Comparison of ENCODE assay signal across 9 cellular contexts in the genomic region with DNA sequence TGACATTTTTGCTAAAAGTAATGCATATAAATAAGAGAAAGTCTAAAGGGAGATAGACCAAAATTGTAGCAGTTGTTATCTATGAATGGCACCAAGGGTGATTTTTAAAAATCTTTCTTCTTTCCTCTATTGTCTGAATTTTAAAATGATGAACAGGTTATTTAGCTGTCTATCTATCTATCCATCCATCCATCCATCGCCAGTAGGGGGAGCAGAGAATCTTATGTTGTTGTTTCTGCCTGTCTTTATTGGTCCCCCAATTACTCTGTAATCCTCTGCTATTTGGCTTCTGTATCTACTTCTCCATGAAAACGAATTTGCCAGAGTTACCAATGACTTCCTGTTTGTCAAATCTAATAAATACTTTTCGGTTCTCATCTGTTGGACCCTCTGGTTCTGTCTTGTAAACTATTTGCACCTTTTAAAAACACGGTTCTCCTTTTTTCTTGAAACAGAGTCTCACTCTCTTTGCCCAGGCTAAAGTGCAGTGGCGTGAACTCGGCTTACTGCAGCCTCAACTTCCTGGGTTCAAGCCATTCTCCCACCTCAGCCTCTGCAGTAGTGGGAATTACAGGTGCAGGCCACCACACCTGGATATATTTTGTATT.
DNase-seq lines count a peak whose midpoint lies in the region; TF ChIP-seq lines count a peak whose summit lies in the region.
"Had no signal": no experiment of that assay in that cellular context is flagged by ENCODE, and none has a peak within 500 bp of the region (broad histone marks: within the 10 kb centered on the region; RNA-seq: fewer than 3 reads in every experiment).

No MANE protein-coding gene starts in this region.

- TF ChIP-seq POLR2A in tibial nerve (IDR thresholded peaks at IDR 0.05): no peak

- peaks cover 10% of the 10 kb centered on the region for H3K27me3 Mint-ChIP-seq in activated CD4-positive, alpha-beta T cell treated with anti-CD3 and anti-CD28 coated beads, Interleukin-2, amount 10 ng/mL, durations not matched to agents 7 days and 5 days

- H3K36me3 Mint-ChIP-seq in activated CD4-positive, alpha-beta T cell treated with anti-CD3 and anti-CD28 coated beads, Interleukin-2, amount 10 ng/mL, durations not matched to agents 7 days and 5 days (ENCODE audit: low read depth): no peaks in the 10 kb centered on the region

- CTCF ChIA-PET in activated CD4-positive, alpha-beta T cell treated with anti-CD3 and anti-CD28 coated beads, Interleukin-2, amount 10 ng/mL, durations not matched to agents 7 days and 5 days (lab: Charles Lee): no interaction called here

- H3K4me1 Mint-ChIP-seq in activated CD4-positive, alpha-beta T cell treated with anti-CD3 and anti-CD28 coated beads, Interleukin-2, amount 10 ng/mL, durations not matched to agents 7 days and 5 days: no peaks in the 10 kb centered on the region

- no peaks in the 10 kb centered on the region for H3K4me1 ChIP-seq in HAP-1
- no peaks in the 10 kb centered on the region for H3K4me1 ChIP-seq in right atrium auricular region
- H3K4me1 ChIP-seq in tibial nerve: no peaks in the 10 kb centered on the region

- in situ Hi-C loops in HAP-1 (cut with MboI; ENCODE audit: low sequenced_read_pairs): no loop called here

- H3K27ac Mint-ChIP-seq in activated CD4-positive, alpha-beta T cell treated with anti-CD3 and anti-CD28 coated beads, Interleukin-2, amount 10 ng/mL, durations not matched to agents 7 days and 5 days: no peak overlapping the region

- no peak for TF ChIP-seq EP300 in tibial nerve (IDR thresholded peaks at IDR 0.05)

- no peak overlapping the region for H3K27ac ChIP-seq in right atrium auricular region
- H3K27ac ChIP-seq in tibial nerve: no peak overlapping the region
- H3K27ac ChIP-seq: BLaER1 treated with 17β-estradiol and CSF1 and Interleukin-3, amounts not matched to agents 10 nM and 100 nM had no signal

- H3K9me3 ChIP-seq in HAP-1: no peaks in the 10 kb centered on the region
- no peaks in the 10 kb centered on the region for H3K9me3 ChIP-seq in right atrium auricular region
- no peaks in the 10 kb centered on the region for H3K9me3 ChIP-seq in tibial nerve
- H3K9me3 ChIP-seq: BLaER1 treated with 17β-estradiol and CSF1 and Interleukin-3, amounts not matched to agents 10 nM and 100 nM had no signal

- H3K27me3 ChIP-seq in HAP-1 (ENCODE audit: low read depth) (peaks cover 10% of the 10 kb centered on the region; the same call in 1 of the 2 replicates), right atrium auricular region (no peaks in the 10 kb centered on the region), tibial nerve (no peaks in the 10 kb centered on the region)
- H3K27me3 ChIP-seq: BLaER1 treated with 17β-estradiol and CSF1 and Interleukin-3, amounts not matched to agents 10 nM and 100 nM had no signal

- no peak overlapping the region for H3K4me3 ChIP-seq in HAP-1
- no peak overlapping the region for H3K4me3 ChIP-seq in right atrium auricular region
- no peak overlapping the region for H3K4me3 ChIP-seq in tibial nerve
- H3K4me3 ChIP-seq: BLaER1 treated with 17β-estradiol and CSF1 and Interleukin-3, amounts not matched to agents 10 nM and 100 nM had no signal

- H3K36me3 ChIP-seq in HAP-1 (replicated peaks) (no peaks in the 10 kb centered on the region), right atrium auricular region (no peaks in the 10 kb centered on the region), tibial nerve (no peaks in the 10 kb centered on the region)
- H3K36me3 ChIP-seq: BLaER1 treated with 17β-estradiol and CSF1 and Interleukin-3, amounts not matched to agents 10 nM and 100 nM had no signal

- DNase-seq in NCI-H1436 (lab: John Stamatoyannopoulos, UW) (peak; percentile 58), NCI-H1436 treated with DMSO at 0.1 percent for 48 hours (lab: John Stamatoyannopoulos, UW) (no peak), HAP-1 (ENCODE audit: low spot score in 2 of 2) (peak; percentile 38 to 75), NCI-H2081 (lab: John Stamatoyannopoulos, UW) (peak; percentile 51 to 78), right atrium auricular region (ENCODE audit: low spot score) (no peak), tibial nerve (ENCODE audit: low spot score in 2 of 2) (peak; percentile 30 to 82), retina (no peak)
- peak; percentile 20 for DNase-seq in activated CD4-positive, alpha-beta T cell treated with anti-CD3 and anti-CD28 coated beads, Interleukin-2, amount 10 ng/mL, durations not matched to agents 7 days and 5 days

- H3K4me3 Mint-ChIP-seq in activated CD4-positive, alpha-beta T cell treated with anti-CD3 and anti-CD28 coated beads, Interleukin-2, amount 10 ng/mL, durations not matched to agents 7 days and 5 days: no peak overlapping the region

- H3K9me3 Mint-ChIP-seq in activated CD4-positive, alpha-beta T cell treated with anti-CD3 and anti-CD28 coated beads, Interleukin-2, amount 10 ng/mL, durations not matched to agents 7 days and 5 days: no peaks in the 10 kb centered on the region

- TF ChIP-seq CTCF in right atrium auricular region (IDR thresholded peaks at IDR 0.05): peak; percentile 51 to 72
- peak; percentile 28 to 47 (median 38) for TF ChIP-seq CTCF in tibial nerve (IDR thresholded peaks at IDR 0.05)

- 47 to 49% methylated on average over 6 of the region's 6 CpGs for WGBS in tibial nerve, 2 donors

- POLR2A ChIA-PET in activated CD4-positive, alpha-beta T cell treated with anti-CD3 and anti-CD28 coated beads, Interleukin-2, amount 10 ng/mL, durations not matched to agents 7 days and 5 days (lab: Charles Lee): no interaction called here

Comparison
In these comparisons a context has a peak if more than half of its experiments do, and no peak if none do; other contexts are left out.
1. DNase-seq: peak in NCI-H1436 (single experiment), HAP-1 (2 of 2), NCI-H2081 (2 of 2), activated CD4-positive, alpha-beta T cell treated with anti-CD3 and anti-CD28 coated beads, Interleukin-2, amount 10 ng/mL, durations not matched to agents 7 days and 5 days (single experiment) and tibial nerve (2 of 2); none in NCI-H1436 treated with DMSO at 0.1 percent for 48 hours (single experiment), right atrium auricular region (single experiment) and retina (single experiment).